Comparison of ENCODE assay signal across 23 cellular contexts in genomic region chr4:147879676-147880075, GRCh38.
"Had no signal": no experiment of that assay in that cellular context is flagged by ENCODE, and none has a peak within 500 bp of the region (broad histone marks: within the 10 kb centered on the region; RNA-seq: fewer than 3 reads in every experiment).

No MANE protein-coding gene starts in this region.

- H3K36me3 Mint-ChIP-seq: naive B cell had no signal

- DNase-seq: dorsolateral prefrontal cortex; effector CD8-positive, alpha-beta T cell; esophagus squamous epithelium; foreskin melanocyte; head of caudate nucleus; left colon; left ventricle myocardium superior; mesendoderm; naive B cell; occipital lobe; psoas muscle; spleen; stimulated activated CD4-positive, alpha-beta T cell treated with anti-CD3 and anti-CD28 coated beads, Interleukin-15, amount 100 ng/mL, for 24 hours; stimulated activated naive CD4-positive, alpha-beta T cell; stomach; substantia nigra; transverse colon had no signal

- H3K9ac ChIP-seq: parathyroid adenoma had no signal

- H3K4me1 ChIP-seq: esophagus squamous epithelium, parathyroid adenoma, psoas muscle, spleen, stomach, transverse colon had no signal

- H3K27ac Mint-ChIP-seq: naive B cell, nephron had no signal

- H3K4me1 Mint-ChIP-seq: naive B cell, nephron had no signal

- H2AFZ ChIP-seq: hepatocyte, parathyroid adenoma had no signal

- H3K4me2 ChIP-seq: hepatocyte had no signal

- H3K9me3 ChIP-seq: esophagus squamous epithelium, psoas muscle, stomach, thoracic aorta, transverse colon had no signal

- H3K27ac ChIP-seq: coronary artery, dorsolateral prefrontal cortex, esophagus squamous epithelium, hepatocyte, parathyroid adenoma, psoas muscle, spleen, stomach, thoracic aorta, transverse colon had no signal

- H3K27me3 Mint-ChIP-seq: naive B cell had no signal

- H3K27me3 ChIP-seq: dorsolateral prefrontal cortex, esophagus squamous epithelium, hepatocyte, spleen, stomach, transverse colon had no signal

- H3K79me2 ChIP-seq: hepatocyte, parathyroid adenoma had no signal

- H3K4me3 ChIP-seq: coronary artery, dorsolateral prefrontal cortex, esophagus squamous epithelium, hepatocyte, lung, psoas muscle, spleen, stomach, thoracic aorta, transverse colon had no signal

- H3K4me3 Mint-ChIP-seq: naive B cell, nephron had no signal
